16 cellular contexts compared by ENCODE assay signal in genomic region chr5:169663537-169663936, GRCh38. TPM values are rescaled to one million over a fixed set of nuclear protein-coding genes. Genes with fewer than 3 reads are reported as not detected.
DNase-seq lines count a peak whose midpoint lies in the region; ATAC-seq and TF ChIP-seq lines count a peak whose summit lies in the region.
"Had no signal": no experiment of that assay in that cellular context is flagged by ENCODE, and none has a peak within 500 bp of the region (broad histone marks: within the 10 kb centered on the region; RNA-seq: fewer than 3 reads in every experiment).

No MANE protein-coding gene starts in this region.

- H3K4me2 ChIP-seq in BLaER1 treated with 17β-estradiol and CSF1 and Interleukin-3, amounts not matched to agents 10 nM and 100 nM = peak overlapping the region in 7 of 11 experiments; percentile 7 to 65 (median 21); a peak in 7 of 22 replicates
- H3K4me2 ChIP-seq in DND-41 (ENCODE audit: insufficient read depth, low read length) = no peak overlapping the region
- H3K4me2 ChIP-seq: A549, BLaER1 had no signal

- no peak for TF ChIP-seq CTCF in DND-41 (IDR thresholded peaks at IDR 0.05; ENCODE audit: borderline replicate concordance, extremely low read depth, low read length, poor library complexity, severe bottlenecking)

- H3K9ac ChIP-seq in BLaER1 treated with 17β-estradiol and CSF1 and Interleukin-3, amounts not matched to agents 10 nM and 100 nM = no peak overlapping the region
- H3K9ac ChIP-seq in DND-41 (ENCODE audit: low read depth, low read length) = no peak overlapping the region
- H3K9ac ChIP-seq: BLaER1 had no signal

- no peak for DNase-seq in DND-41
- DNase-seq in T-helper 17 cell = no peak
- DNase-seq in immature natural killer cell = no peak
- DNase-seq in activated naive CD8-positive, alpha-beta T cell treated with anti-CD3 and anti-CD28 coated beads, Interleukin-2, amount 50 U/mL, for 24 hours = no peak
- no peak for DNase-seq in hepatic stellate cell (ENCODE audit: low spot score)
- DNase-seq in NCI-H1417 treated with DMSO at 0.1 percent for 48 hours (lab: John Stamatoyannopoulos, UW) = no peak
- DNase-seq: CD4-positive, CD25-positive, alpha-beta regulatory T cell; DMS153; DMS79; H9 had no signal

- ATAC-seq in DND-41 (ENCODE audit: insufficient read depth, low read depth) (peak; percentile 64), T-helper 17 cell (no peak), GM21717 (IDR thresholded peaks at IDR 0.05; ENCODE audit: unreplicated experiment) (no peak)
- ATAC-seq in activated naive CD8-positive, alpha-beta T cell treated with anti-CD3 and anti-CD28 coated beads, Interleukin-2, amount 50 U/mL, for 24 hours = no peak
- ATAC-seq: A549, K562 had no signal

- peaks cover 92% of the 10 kb centered on the region for H3K79me2 ChIP-seq in DND-41 (ENCODE audit: insufficient read depth, low read length)

- H3K4me3 Mint-ChIP-seq in T-helper 17 cell (no peak overlapping the region), immature natural killer cell (peak overlapping the region in 3 of 5 donors; percentile 47 to 60 (median 50))
- H3K4me3 Mint-ChIP-seq in activated naive CD8-positive, alpha-beta T cell treated with anti-CD3 and anti-CD28 coated beads, Interleukin-2, amount 50 U/mL, for 24 hours = no peak overlapping the region
- H3K4me3 Mint-ChIP-seq: CD4-positive, CD25-positive, alpha-beta regulatory T cell; H9 had no signal

- H3K36me3 Mint-ChIP-seq in T-helper 17 cell (ENCODE audit: low read depth) = peaks cover 4% of the 10 kb centered on the region
- peaks cover 18 to 21% (median 19%) of the 10 kb centered on the region in 3 donors for H3K36me3 Mint-ChIP-seq in immature natural killer cell
- H3K36me3 Mint-ChIP-seq in activated naive CD8-positive, alpha-beta T cell treated with anti-CD3 and anti-CD28 coated beads, Interleukin-2, amount 50 U/mL, for 24 hours (ENCODE audit: low read depth) = peaks cover 51% of the 10 kb centered on the region

- H3K4me1 ChIP-seq in BLaER1 treated with 17β-estradiol and CSF1 and Interleukin-3, amounts not matched to agents 10 nM and 100 nM = peaks cover 5 to 20% (median 7%) of the 10 kb centered on the region in 10 experiments; a peak in 14 of 20 replicates
- no peaks in the 10 kb centered on the region for H3K4me1 ChIP-seq in DND-41 (ENCODE audit: insufficient read depth, low read length)

- H3K27me3 Mint-ChIP-seq in T-helper 17 cell (no peaks in the 10 kb centered on the region), immature natural killer cell (ENCODE audit: low read depth in 3 of 3) (peaks cover 0 to 2% (median 2%) of the 10 kb centered on the region in 3 donors)
- no peaks in the 10 kb centered on the region for H3K27me3 Mint-ChIP-seq in activated naive CD8-positive, alpha-beta T cell treated with anti-CD3 and anti-CD28 coated beads, Interleukin-2, amount 50 U/mL, for 24 hours
- H3K27me3 Mint-ChIP-seq: CD4-positive, CD25-positive, alpha-beta regulatory T cell had no signal

- H3K9me3 Mint-ChIP-seq in immature natural killer cell = no peaks in the 10 kb centered on the region
- H3K9me3 Mint-ChIP-seq in activated naive CD8-positive, alpha-beta T cell treated with anti-CD3 and anti-CD28 coated beads, Interleukin-2, amount 50 U/mL, for 24 hours = peaks cover 26% of the 10 kb centered on the region

- H4K20me1 ChIP-seq in BLaER1 treated with 17β-estradiol and CSF1 and Interleukin-3, amounts not matched to agents 10 nM and 100 nM = peaks cover 0 to 89% (median 24%) of the 10 kb centered on the region in 11 experiments; a peak in 15 of 22 replicates
- H4K20me1 ChIP-seq in DND-41 (ENCODE audit: insufficient read depth, low read length) = peaks cover 51% of the 10 kb centered on the region

- H3K27ac Mint-ChIP-seq in T-helper 17 cell (peak overlapping the region; percentile 32), immature natural killer cell (peak overlapping the region in 4 of 6 donors; percentile 13 to 80 (median 41))
- no peak overlapping the region for H3K27ac Mint-ChIP-seq in activated naive CD8-positive, alpha-beta T cell treated with anti-CD3 and anti-CD28 coated beads, Interleukin-2, amount 50 U/mL, for 24 hours
- H3K27ac Mint-ChIP-seq: H9 had no signal

- peaks cover 23 to 56% (median 42%) of the 10 kb centered on the region in 11 experiments for H3K9me3 ChIP-seq in BLaER1 treated with 17β-estradiol and CSF1 and Interleukin-3, amounts not matched to agents 10 nM and 100 nM (replicated peaks in 1 of 11)
- H3K9me3 ChIP-seq in DND-41 (ENCODE audit: insufficient read depth, low read length, severe bottlenecking) = no peaks in the 10 kb centered on the region
- no peaks in the 10 kb centered on the region for H3K9me3 ChIP-seq in T-helper 17 cell (ENCODE audit: control insufficient read depth, low read length, poor library complexity, severe bottlenecking)

- no peaks in the 10 kb centered on the region for H3K27me3 ChIP-seq in BLaER1 treated with 17β-estradiol and CSF1 and Interleukin-3, amounts not matched to agents 10 nM and 100 nM
- H3K27me3 ChIP-seq in DND-41 (ENCODE audit: insufficient read depth, low read length, poor library complexity) = no peaks in the 10 kb centered on the region
- H3K27me3 ChIP-seq: BLaER1 had no signal

- H3K36me3 ChIP-seq in BLaER1 treated with 17β-estradiol and CSF1 and Interleukin-3, amounts not matched to agents 10 nM and 100 nM = peaks cover 41 to 93% (median 59%) of the 10 kb centered on the region in 11 experiments
- peaks cover 50% of the 10 kb centered on the region for H3K36me3 ChIP-seq in DND-41 (ENCODE audit: insufficient read depth, low read length)

- no peak overlapping the region for H2AFZ ChIP-seq in DND-41 (ENCODE audit: low read depth, low read length)

- H3K4me1 Mint-ChIP-seq in T-helper 17 cell (peaks cover 39% of the 10 kb centered on the region), immature natural killer cell (peaks cover 64 to 90% of the 10 kb centered on the region in 2 donors)
- H3K4me1 Mint-ChIP-seq in activated naive CD8-positive, alpha-beta T cell treated with anti-CD3 and anti-CD28 coated beads, Interleukin-2, amount 50 U/mL, for 24 hours = peaks cover 33% of the 10 kb centered on the region
- H3K4me1 Mint-ChIP-seq: H9 had no signal

- no peak overlapping the region for H3K27ac ChIP-seq in BLaER1 treated with 17β-estradiol and CSF1 and Interleukin-3, amounts not matched to agents 10 nM and 100 nM
- H3K27ac ChIP-seq in DND-41 (ENCODE audit: low read length) = no peak overlapping the region
- H3K27ac ChIP-seq: 22Rv1, A549, BLaER1 had no signal

- no peak overlapping the region for H3K4me3 ChIP-seq in BLaER1 treated with 17β-estradiol and CSF1 and Interleukin-3, amounts not matched to agents 10 nM and 100 nM
- H3K4me3 ChIP-seq in DND-41 (ENCODE audit: low read depth in 1 of 2, low read length in 2 of 2) = no peak overlapping the region
- H3K4me3 ChIP-seq: A549, BLaER1, K562 had no signal

RNA-seq across cellular contexts. Expression of gene DOCK2, which starts 26.5 kb away (rescaled TPM):
- total RNA-seq in T-helper 17 cell = 100 to 1,000 TPM; 249 to 284 TPM
- 100 to 1,000 TPM in 1 of 3 donors, 10 to 100 TPM in 2; 42.4 to 121 (median 48.9) TPM for polyA plus RNA-seq in immature natural killer cell

Comparison
In these comparisons a context has a peak if more than half of its experiments do, and no peak if none do; other contexts are left out.
1. H3K4me3 Mint-ChIP-seq: peak in immature natural killer cell (3 of 5); none in T-helper 17 cell (single experiment) and activated naive CD8-positive, alpha-beta T cell treated with anti-CD3 and anti-CD28 coated beads, Interleukin-2, amount 50 U/mL, for 24 hours (single experiment).